2 cellular contexts compared by ENCODE assay signal in genomic region chr1:23524716-23525401, GRCh38.
TF ChIP-seq lines count a peak whose summit lies in the region.

No MANE protein-coding gene starts in this region.

TF ChIP-seq in HepG2, 621 proteins besides CTCF, POLR2A, EP300 and RAD21:
- TF ChIP-seq BCL6 (CRISPR knock-in tag; IDR thresholded peaks at IDR 0.05): no peak
TF ChIP-seq in HepG2: peak in this region for 0.

TF ChIP-seq in GM12878, 131 proteins besides CTCF, POLR2A, EP300 and RAD21 (continues in another document):
- TF ChIP-seq CBFB (IDR thresholded peaks at IDR 0.05; ENCODE audit: low read depth) (peak; percentile 16; the same call in 1 of the 2 replicates), CHD4 (IDR thresholded peaks at IDR 0.05) (no peak), TCF12 (IDR thresholded peaks at IDR 0.05; ENCODE audit: low read depth, low read length) (peak; percentile 92), BACH1 (IDR thresholded peaks at IDR 0.05; ENCODE audit: borderline replicate concordance) (no peak), STAT3 (IDR thresholded peaks at IDR 0.05; ENCODE audit: low read depth, low read length) (no peak), WRNIP1 (IDR thresholded peaks at IDR 0.05; ENCODE audit: borderline replicate concordance, low read depth, low read length) (no peak), DPF2 (IDR thresholded peaks at IDR 0.05) (0 out of 2 replicates have a peak, but pooled peaks have one; percentile 23), ATF2 (IDR thresholded peaks at IDR 0.05; ENCODE audit: low read length) (no peak), IRF4 (IDR thresholded peaks at IDR 0.05; ENCODE audit: low read depth, low read length) (no peak), TAF1 (IDR thresholded peaks at IDR 0.05; ENCODE audit: borderline replicate concordance, low read depth, low read length) (no peak), NBN (IDR thresholded peaks at IDR 0.05) (no peak), MYB (IDR thresholded peaks at IDR 0.05; ENCODE audit: borderline replicate concordance, low read depth, low read length) (no peak), RELA (IDR thresholded peaks at IDR 0.05; ENCODE audit: borderline replicate concordance, partially characterized antibody) (no peak), ZNF217 (IDR thresholded peaks at IDR 0.05) (no peak), ETV6 (conservative IDR thresholded peaks at IDR 0.05 in 1 of 2, IDR thresholded peaks at IDR 0.05 in 1 of 2; ENCODE audit: borderline replicate concordance in 1 of 2, low read depth in 1 of 2) (no peak; a peak in 1 of 4 replicates), NR2C1 (IDR thresholded peaks at IDR 0.05) (no peak), ZNF384 (IDR thresholded peaks at IDR 0.05; ENCODE audit: borderline replicate concordance, low read depth, low read length) (no peak), ZNF24 (IDR thresholded peaks at IDR 0.05) (no peak), NFYA (IDR thresholded peaks at IDR 0.05; ENCODE audit: borderline replicate concordance, low read depth, low read length) (no peak), SUPT20H (IDR thresholded peaks at IDR 0.05; ENCODE audit: borderline replicate concordance, control insufficient read depth, low read depth, low read length) (no peak), MXI1 (IDR thresholded peaks at IDR 0.05; ENCODE audit: low read depth, low read length) (no peak), TCF7 (IDR thresholded peaks at IDR 0.05; ENCODE audit: borderline replicate concordance) (no peak), RFX5 (IDR thresholded peaks at IDR 0.05; ENCODE audit: low read depth, low read length) (no peak), MYC (IDR thresholded peaks at IDR 0.05; ENCODE audit: insufficient read depth, insufficient read length, insufficient replicate concordance, low read length, severe bottlenecking) (no peak), USF1 (IDR thresholded peaks at IDR 0.05; ENCODE audit: borderline replicate concordance, extremely low read length, insufficient read depth, low read depth, low read length) (no peak), CREM (IDR thresholded peaks at IDR 0.05; ENCODE audit: low read depth) (no peak), SREBF1 (IDR thresholded peaks at IDR 0.05; ENCODE audit: low read length) (no peak), ESRRA (IDR thresholded peaks at IDR 0.05; ENCODE audit: low read length) (no peak), ASH2L (IDR thresholded peaks at IDR 0.05; ENCODE audit: borderline replicate concordance, low read depth) (no peak), SP1 (IDR thresholded peaks at IDR 0.05; ENCODE audit: low read depth, low read length) (peak; percentile 27), PML (IDR thresholded peaks at IDR 0.05; ENCODE audit: low read length) (no peak), SIN3A (IDR thresholded peaks at IDR 0.05; ENCODE audit: low read depth, low read length) (no peak), SMAD5 (IDR thresholded peaks at IDR 0.05; ENCODE audit: low read depth) (no peak), POLR2AphosphoS2 (IDR thresholded peaks at IDR 0.05; ENCODE audit: low read depth, low read length) (no peak), ATF7 (IDR thresholded peaks at IDR 0.05; ENCODE audit: low read depth) (no peak), FOXK2 (IDR thresholded peaks at IDR 0.05) (no peak), E4F1 (IDR thresholded peaks at IDR 0.05; ENCODE audit: borderline replicate concordance, partially characterized antibody) (no peak), IKZF2 (IDR thresholded peaks at IDR 0.05) (peak; percentile 39 to 41; a peak in 2 of 4 replicates), NFXL1 (IDR thresholded peaks at IDR 0.05; ENCODE audit: borderline replicate concordance) (no peak), EGR1 (IDR thresholded peaks at IDR 0.05; ENCODE audit: borderline replicate concordance in 1 of 2, low read depth in 2 of 2, low read length in 2 of 2) (no peak), MEF2B (IDR thresholded peaks at IDR 0.05; ENCODE audit: partially characterized antibody, poor library complexity, severe bottlenecking) (peak; percentile 48), RUNX3 (IDR thresholded peaks at IDR 0.05; ENCODE audit: low read length) (peak; percentile 60; the same call in 1 of the 2 replicates), STAT1 (conservative IDR thresholded peaks at IDR 0.05) (no peak), SIX5 (IDR thresholded peaks at IDR 0.05; ENCODE audit: low read depth, low read length, severe bottlenecking) (no peak), IKZF1 (conservative IDR thresholded peaks at IDR 0.05) (peak; percentile 65), SUZ12 (IDR thresholded peaks at IDR 0.05; ENCODE audit: unreplicated experiment) (no peak), ZNF207 (IDR thresholded peaks at IDR 0.05; ENCODE audit: borderline replicate concordance) (no peak), PBX3 (IDR thresholded peaks at IDR 0.05; ENCODE audit: insufficient replicate concordance, low read depth, low read length) (peak; percentile 54), ZZZ3 (IDR thresholded peaks at IDR 0.05; ENCODE audit: control insufficient read depth, insufficient read length, low read depth) (no peak), GABPA (IDR thresholded peaks at IDR 0.05; ENCODE audit: low read depth) (no peak), EED (IDR thresholded peaks at IDR 0.05; ENCODE audit: low read depth) (no peak; the same call in 1 of the 2 replicates), RELB (IDR thresholded peaks at IDR 0.05; ENCODE audit: low read depth) (peak; percentile 31; the same call in 1 of the 2 replicates), SRF (IDR thresholded peaks at IDR 0.05; ENCODE audit: low read depth in 2 of 2, low read length in 2 of 2) (no peak)
- TF ChIP-seq, protein P1, sequence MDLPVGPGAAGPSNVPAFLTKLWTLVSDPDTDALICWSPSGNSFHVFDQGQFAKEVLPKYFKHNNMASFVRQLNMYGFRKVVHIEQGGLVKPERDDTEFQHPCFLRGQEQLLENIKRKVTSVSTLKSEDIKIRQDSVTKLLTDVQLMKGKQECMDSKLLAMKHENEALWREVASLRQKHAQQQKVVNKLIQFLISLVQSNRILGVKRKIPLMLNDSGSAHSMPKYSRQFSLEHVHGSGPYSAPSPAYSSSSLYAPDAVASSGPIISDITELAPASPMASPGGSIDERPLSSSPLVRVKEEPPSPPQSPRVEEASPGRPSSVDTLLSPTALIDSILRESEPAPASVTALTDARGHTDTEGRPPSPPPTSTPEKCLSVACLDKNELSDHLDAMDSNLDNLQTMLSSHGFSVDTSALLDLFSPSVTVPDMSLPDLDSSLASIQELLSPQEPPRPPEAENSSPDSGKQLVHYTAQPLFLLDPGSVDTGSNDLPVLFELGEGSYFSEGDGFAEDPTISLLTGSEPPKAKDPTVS (IDR thresholded peaks at IDR 0.05; ENCODE audit: low read depth, low read length): no peak
- TF ChIP-seq, protein P2, sequence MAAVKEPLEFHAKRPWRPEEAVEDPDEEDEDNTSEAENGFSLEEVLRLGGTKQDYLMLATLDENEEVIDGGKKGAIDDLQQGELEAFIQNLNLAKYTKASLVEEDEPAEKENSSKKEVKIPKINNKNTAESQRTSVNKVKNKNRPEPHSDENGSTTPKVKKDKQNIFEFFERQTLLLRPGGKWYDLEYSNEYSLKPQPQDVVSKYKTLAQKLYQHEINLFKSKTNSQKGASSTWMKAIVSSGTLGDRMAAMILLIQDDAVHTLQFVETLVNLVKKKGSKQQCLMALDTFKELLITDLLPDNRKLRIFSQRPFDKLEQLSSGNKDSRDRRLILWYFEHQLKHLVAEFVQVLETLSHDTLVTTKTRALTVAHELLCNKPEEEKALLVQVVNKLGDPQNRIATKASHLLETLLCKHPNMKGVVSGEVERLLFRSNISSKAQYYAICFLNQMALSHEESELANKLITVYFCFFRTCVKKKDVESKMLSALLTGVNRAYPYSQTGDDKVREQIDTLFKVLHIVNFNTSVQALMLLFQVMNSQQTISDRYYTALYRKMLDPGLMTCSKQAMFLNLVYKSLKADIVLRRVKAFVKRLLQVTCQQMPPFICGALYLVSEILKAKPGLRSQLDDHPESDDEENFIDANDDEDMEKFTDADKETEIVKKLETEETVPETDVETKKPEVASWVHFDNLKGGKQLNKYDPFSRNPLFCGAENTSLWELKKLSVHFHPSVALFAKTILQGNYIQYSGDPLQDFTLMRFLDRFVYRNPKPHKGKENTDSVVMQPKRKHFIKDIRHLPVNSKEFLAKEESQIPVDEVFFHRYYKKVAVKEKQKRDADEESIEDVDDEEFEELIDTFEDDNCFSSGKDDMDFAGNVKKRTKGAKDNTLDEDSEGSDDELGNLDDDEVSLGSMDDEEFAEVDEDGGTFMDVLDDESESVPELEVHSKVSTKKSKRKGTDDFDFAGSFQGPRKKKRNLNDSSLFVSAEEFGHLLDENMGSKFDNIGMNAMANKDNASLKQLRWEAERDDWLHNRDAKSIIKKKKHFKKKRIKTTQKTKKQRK (IDR thresholded peaks at IDR 0.05; ENCODE audit: low read depth, low read length): no peak
- TF ChIP-seq, protein P3, sequence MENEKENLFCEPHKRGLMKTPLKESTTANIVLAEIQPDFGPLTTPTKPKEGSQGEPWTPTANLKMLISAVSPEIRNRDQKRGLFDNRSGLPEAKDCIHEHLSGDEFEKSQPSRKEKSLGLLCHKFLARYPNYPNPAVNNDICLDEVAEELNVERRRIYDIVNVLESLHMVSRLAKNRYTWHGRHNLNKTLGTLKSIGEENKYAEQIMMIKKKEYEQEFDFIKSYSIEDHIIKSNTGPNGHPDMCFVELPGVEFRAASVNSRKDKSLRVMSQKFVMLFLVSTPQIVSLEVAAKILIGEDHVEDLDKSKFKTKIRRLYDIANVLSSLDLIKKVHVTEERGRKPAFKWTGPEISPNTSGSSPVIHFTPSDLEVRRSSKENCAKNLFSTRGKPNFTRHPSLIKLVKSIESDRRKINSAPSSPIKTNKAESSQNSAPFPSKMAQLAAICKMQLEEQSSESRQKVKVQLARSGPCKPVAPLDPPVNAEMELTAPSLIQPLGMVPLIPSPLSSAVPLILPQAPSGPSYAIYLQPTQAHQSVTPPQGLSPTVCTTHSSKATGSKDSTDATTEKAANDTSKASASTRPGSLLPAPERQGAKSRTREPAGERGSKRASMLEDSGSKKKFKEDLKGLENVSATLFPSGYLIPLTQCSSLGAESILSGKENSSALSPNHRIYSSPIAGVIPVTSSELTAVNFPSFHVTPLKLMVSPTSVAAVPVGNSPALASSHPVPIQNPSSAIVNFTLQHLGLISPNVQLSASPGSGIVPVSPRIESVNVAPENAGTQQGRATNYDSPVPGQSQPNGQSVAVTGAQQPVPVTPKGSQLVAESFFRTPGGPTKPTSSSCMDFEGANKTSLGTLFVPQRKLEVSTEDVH (IDR thresholded peaks at IDR 0.05; ENCODE audit: low read depth, partially characterized antibody): peak; percentile 42
- TF ChIP-seq, protein P4, sequence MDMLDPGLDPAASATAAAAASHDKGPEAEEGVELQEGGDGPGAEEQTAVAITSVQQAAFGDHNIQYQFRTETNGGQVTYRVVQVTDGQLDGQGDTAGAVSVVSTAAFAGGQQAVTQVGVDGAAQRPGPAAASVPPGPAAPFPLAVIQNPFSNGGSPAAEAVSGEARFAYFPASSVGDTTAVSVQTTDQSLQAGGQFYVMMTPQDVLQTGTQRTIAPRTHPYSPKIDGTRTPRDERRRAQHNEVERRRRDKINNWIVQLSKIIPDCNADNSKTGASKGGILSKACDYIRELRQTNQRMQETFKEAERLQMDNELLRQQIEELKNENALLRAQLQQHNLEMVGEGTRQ (IDR thresholded peaks at IDR 0.05; ENCODE audit: borderline replicate concordance, low read depth, low read length): no peak
